1 cellular context compared by ENCODE assay signal in the genomic region with DNA sequence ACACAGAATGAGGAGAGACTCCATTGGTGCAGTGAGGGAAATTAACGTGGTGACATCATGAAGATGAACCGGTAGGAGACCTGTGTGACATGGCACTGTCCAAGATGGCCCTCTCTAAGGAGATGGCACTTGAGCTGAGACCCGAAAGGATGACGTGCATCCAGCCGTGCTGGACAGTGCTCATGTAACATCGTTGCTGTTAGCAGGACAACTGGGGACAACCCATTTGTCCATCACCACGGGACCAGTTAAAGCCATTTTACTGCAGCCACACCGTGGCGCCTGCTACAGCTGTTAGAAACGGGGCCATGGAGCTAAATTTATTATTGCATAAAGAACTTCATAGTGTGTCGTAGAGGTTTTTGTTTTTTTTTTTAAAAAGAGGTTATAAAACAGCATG.
TF ChIP-seq lines count a peak whose summit lies in the region.

No MANE protein-coding gene starts in this region.

TF ChIP-seq in HEK293, 187 proteins besides CTCF, POLR2A, EP300 and RAD21 (continued from another document):
- no peak for TF ChIP-seq ZSCAN18 (tag by site-specific recombination; IDR thresholded peaks at IDR 0.05)
